ENCODE assay signal across 19 cellular contexts in genomic region chr2:240810621-240811020, GRCh38. TPM values are rescaled to one million over a fixed set of nuclear protein-coding genes. Genes with fewer than 3 reads are reported as not detected.
"Had no signal": no experiment of that assay in that cellular context is flagged by ENCODE, and none has a peak within 500 bp of the region (broad histone marks: within the 10 kb centered on the region; RNA-seq: fewer than 3 reads in every experiment).

No MANE protein-coding gene starts in this region.

- H3K4me3 Mint-ChIP-seq: activated B cell treated with CpG ODN at 0.5 μM for 24 hours; activated CD8-positive, alpha-beta T cell treated with anti-CD3 and anti-CD28 coated beads, Interleukin-2, amount 10 ng/mL, durations not matched to agents 7 days and 5 days; natural killer cell; stimulated activated naive B cell treated with anti-CD40 and anti-IgM and Interleukin-4, amounts not matched to agents 10 μg/mL and 1 μg/mL and 100 μg/mL, for 72 hours had no signal

- DNase-seq: activated B cell treated with CpG ODN at 0.5 μM for 24 hours; activated CD4-positive, alpha-beta T cell treated with anti-CD3 and anti-CD28 coated beads for 48 hours; activated CD8-positive, alpha-beta T cell treated with anti-CD3 and anti-CD28 coated beads, Interleukin-2, amount 10 ng/mL, durations not matched to agents 7 days and 5 days; mesenchymal stem cell; natural killer cell; nucleus accumbens; psoas muscle; stimulated activated CD4-positive, alpha-beta T cell treated with anti-CD3 and anti-CD28 coated beads, Interleukin-2, amount 100 ng/mL, for 48 hours; stimulated activated naive B cell treated with anti-CD40 and anti-IgM and Interleukin-4, amounts not matched to agents 10 μg/mL and 1 μg/mL and 100 μg/mL, for 72 hours; substantia nigra; SW 1271 had no signal

- H3K9me3 Mint-ChIP-seq: natural killer cell had no signal

- H3K4me3 ChIP-seq: cardiac muscle cell, hepatocyte, left lung, psoas muscle had no signal

- H3K4me2 ChIP-seq: hepatocyte had no signal

- H3K79me2 ChIP-seq: hepatocyte had no signal

- H3K36me3 Mint-ChIP-seq: natural killer cell had no signal

- H3K9me3 ChIP-seq: psoas muscle had no signal

- H3K4me1 ChIP-seq: left lung, psoas muscle had no signal

- H3K36me3 ChIP-seq: cardiac muscle cell, left lung had no signal

- H3K27ac Mint-ChIP-seq: activated B cell treated with CpG ODN at 0.5 μM for 24 hours; activated CD8-positive, alpha-beta T cell treated with anti-CD3 and anti-CD28 coated beads, Interleukin-2, amount 10 ng/mL, durations not matched to agents 7 days and 5 days; activated naive CD4-positive, alpha-beta T cell treated with anti-CD3 and anti-CD28 coated beads, Interleukin-2, amount 50 U/mL, for 72 hours; activated T-helper 2 cell treated with anti-CD3 and anti-CD28 coated beads, Interferon-gamma antibody, Interleukin-2, Interleukin-4, amounts not matched to agents 10 μg/mL and 5 μg/mL and 100 μg/mL, durations not matched to agents 14 hours and 24 hours and 36 hours; natural killer cell; stimulated activated naive B cell treated with anti-CD40 and anti-IgM and Interleukin-4, amounts not matched to agents 10 μg/mL and 1 μg/mL and 100 μg/mL, for 72 hours had no signal

- H3K4me1 Mint-ChIP-seq: activated B cell treated with CpG ODN at 0.5 μM for 24 hours; natural killer cell; stimulated activated naive B cell treated with anti-CD40 and anti-IgM and Interleukin-4, amounts not matched to agents 10 μg/mL and 1 μg/mL and 100 μg/mL, for 72 hours had no signal

- H3K27ac ChIP-seq: cardiac muscle cell, hepatocyte, left lung, psoas muscle had no signal

- H2AFZ ChIP-seq: hepatocyte had no signal

- H3K27me3 ChIP-seq: cardiac muscle cell, hepatocyte had no signal

- ATAC-seq: activated CD8-positive, alpha-beta T cell treated with anti-CD3 and anti-CD28 coated beads, Interleukin-2, amount 10 ng/mL, durations not matched to agents 7 days and 5 days; activated naive CD4-positive, alpha-beta T cell treated with anti-CD3 and anti-CD28 coated beads, Interleukin-2, amount 50 U/mL, for 72 hours; esophagus mucosa; left lung; natural killer cell; psoas muscle; stimulated activated naive B cell treated with anti-CD40 and anti-IgM and Interleukin-4, amounts not matched to agents 10 μg/mL and 1 μg/mL and 100 μg/mL, for 72 hours had no signal

RNA-seq across cellular contexts. Expression of gene KIF1A, which starts 9.4 kb away (rescaled TPM):
- total RNA-seq: activated B cell treated with CpG ODN at 0.5 μM for 24 hours had no signal

RNA-seq across cellular contexts. Expression of gene AGXT, which starts 58.0 kb away (rescaled TPM):
- total RNA-seq: activated B cell treated with CpG ODN at 0.5 μM for 24 hours; activated CD8-positive, alpha-beta T cell treated with anti-CD3 and anti-CD28 coated beads, Interleukin-2, amount 10 ng/mL, durations not matched to agents 7 days and 5 days; activated naive CD4-positive, alpha-beta T cell treated with anti-CD3 and anti-CD28 coated beads, Interleukin-2, amount 50 U/mL, for 72 hours; activated T-helper 2 cell treated with anti-CD3 and anti-CD28 coated beads, Interferon-gamma antibody, Interleukin-2, Interleukin-4, amounts not matched to agents 10 μg/mL and 5 μg/mL and 100 μg/mL, durations not matched to agents 14 hours and 24 hours and 36 hours; esophagus mucosa; left lung; natural killer cell; T-helper 2 cell treated with Interferon-gamma antibody and Interleukin-4, amounts not matched to agents 100 ng/mL and 5 ng/mL, for 36 hours; urinary bladder had no signal
